In genomic region chr12:93727195-93727811, GRCh38 we compare ENCODE assay signal across 13 cellular contexts. TPM values are rescaled to one million over a fixed set of nuclear protein-coding genes. Genes with fewer than 3 reads are reported as not detected.
DNase-seq lines count a peak whose midpoint lies in the region; ATAC-seq, FAIRE-seq and TF ChIP-seq lines count a peak whose summit lies in the region.
"Had no signal": no experiment of that assay in that cellular context is flagged by ENCODE, and none has a peak within 500 bp of the region (broad histone marks: within the 10 kb centered on the region; RNA-seq: fewer than 3 reads in every experiment).

No MANE protein-coding gene starts in this region.

- no peaks in the 10 kb centered on the region for H3K36me3 ChIP-seq in heart left ventricle
- no peaks in the 10 kb centered on the region for H3K36me3 ChIP-seq in K562 (ENCODE audit: control insufficient read depth, insufficient read depth, low read length)

- H3K27ac Mint-ChIP-seq in Calu3 (ENCODE audit: unreplicated experiment): no peak overlapping the region
- H3K27ac Mint-ChIP-seq: T-helper 2 cell treated with Interferon-gamma antibody and Interleukin-4, amounts not matched to agents 5 μg/mL and 100 μg/mL, for 36 hours had no signal

- TF ChIP-seq EP300 in K562 (IDR thresholded peaks at IDR 0.05; ENCODE audit: low read length): no peak

- H3K9ac ChIP-seq in K562 (ENCODE audit: insufficient read depth in 1 of 2, low read depth in 2 of 2, low read length in 2 of 2): 0 out of 4 replicates have a peak overlapping the region, but pooled peaks of 1 of the 2 experiments have one; percentile 49

- H3K27me3 Mint-ChIP-seq in Calu3 (ENCODE audit: unreplicated experiment): no peaks in the 10 kb centered on the region

- in situ Hi-C loops in K562 (cut with MboI): no loop called here

- peaks cover 8% of the 10 kb centered on the region for H3K4me1 Mint-ChIP-seq in Calu3 (ENCODE audit: low read depth, unreplicated experiment)

- peak; percentile 72 to 78 (median 75) for ATAC-seq in heart left ventricle
- peak; percentile 70 for ATAC-seq in K562
- ATAC-seq in GM21423 (IDR thresholded peaks at IDR 0.05; ENCODE audit: unreplicated experiment): no peak
- no peak for ATAC-seq in GM19023 (IDR thresholded peaks at IDR 0.05; ENCODE audit: unreplicated experiment)

- WGBS in heart left ventricle, 4 donors: 42 to 60% (median 52%) methylated on average over 3 of the region's 3 CpGs
- WGBS in K562 (ENCODE audit: insufficient coverage, low coverage, missing lambda C conversion rate): 33% methylated on average over 3 of the region's 3 CpGs

- peaks cover 0 to 24% (median 7%) of the 10 kb centered on the region in 12 donors for H3K4me1 ChIP-seq in heart left ventricle
- no peaks in the 10 kb centered on the region; a peak in 3 of 5 replicates for H3K4me1 ChIP-seq in K562 (replicated peaks in 1 of 2; ENCODE audit: control insufficient read depth in 2 of 2, insufficient read depth in 2 of 2, low read length in 2 of 2)

- H3K79me2 ChIP-seq in K562 (ENCODE audit: control insufficient read depth, insufficient read depth, low read length): no peaks in the 10 kb centered on the region

- DNase-seq in heart left ventricle: no peak
- DNase-seq in cardiac septum (ENCODE audit: low spot score): no peak
- DNase-seq in K562 (ENCODE audit: extremely low read depth in 1 of 4, low spot score in 3 of 4): no peak
- DNase-seq in myocyte (ENCODE audit: low read depth): peak; percentile 73
- DNase-seq in EL: no peak
- no peak for DNase-seq in Calu3
- DNase-seq: DND-41; effector CD8-positive, alpha-beta T cell had no signal

- no peaks in the 10 kb centered on the region for H4K20me1 ChIP-seq in K562 (replicated peaks; ENCODE audit: control insufficient read depth, insufficient read depth, low read length)

- H3K9me1 ChIP-seq in K562 (ENCODE audit: control insufficient read depth, insufficient read depth, low read length): no peaks in the 10 kb centered on the region

- no peak for FAIRE-seq in K562 (lab: Jason Lieb, UNC)
- FAIRE-seq: RCC 7860 had no signal

- no peak for TF ChIP-seq RAD21 in K562 (CRISPR knock-in tag; conservative IDR thresholded peaks at IDR 0.05 in 1 of 2, IDR thresholded peaks at IDR 0.05 in 1 of 2)

- H3K4me3 ChIP-seq in heart left ventricle (no peak overlapping the region), K562 (no peak overlapping the region)

- intact Hi-C loops in heart left ventricle (cut with DNase I) (no loop called here), cardiac septum (cut with DNase I) (no loop called here), K562 (cut with micrococcal nuclease) (no loop called here), Calu3 (cut with micrococcal nuclease; ENCODE audit: unreplicated experiment) (no loop called here)

- H3K9me3 ChIP-seq in heart left ventricle (peaks cover 0 to 8% (median 0%) of the 10 kb centered on the region in 12 donors), K562 (replicated peaks; ENCODE audit: control insufficient read depth, insufficient read depth, low read depth, low read length) (no peaks in the 10 kb centered on the region; the same call in 1 of the 2 replicates)

- POLR2A ChIA-PET in K562 (lab: Yijun Ruan, JAX): interaction anchor here (0.7 to 1.9 kb wide), 6 partner anchors 8 to 22 kb away, joined by 3 to 7 read pairs (median 4); no protein-coding TSS in a partner anchor

- H3K4me2 ChIP-seq in K562 (ENCODE audit: insufficient read depth, low read length): no peak overlapping the region

- H3K27ac ChIP-seq in heart left ventricle (peak overlapping the region in 9 of 12 donors; percentile 2 to 77 (median 42)), K562 (ENCODE audit: extremely low read depth, low read depth, low read length) (no peak overlapping the region)
- H3K27ac ChIP-seq: HL-60 had no signal

- TF ChIP-seq CTCF in heart left ventricle (IDR thresholded peaks at IDR 0.05) (peak in 1 of 12 donors; percentile 14), K562 (IDR thresholded peaks at IDR 0.05 in 2 of 3, conservative IDR thresholded peaks at IDR 0.05 in 1 of 3; ENCODE audit: insufficient read depth in 2 of 3, low read depth in 1 of 3, low read length in 3 of 3) (no peak), Calu3 (IDR thresholded peaks at IDR 0.05; ENCODE audit: unreplicated experiment) (no peak)

- CTCF ChIA-PET in K562 (lab: Yijun Ruan, JAX; ENCODE audit: low intra/inter-chr PET ratio) (no interaction called here), Calu3 (lab: Charles Lee) (interaction anchor here (0.5 to 0.9 kb wide), 2 partner anchors 15 to 275 kb away, joined by 3 read pairs; no protein-coding TSS in a partner anchor)

- H3K27me3 ChIP-seq in heart left ventricle (no peaks in the 10 kb centered on the region), K562 (ENCODE audit: control insufficient read depth in 2 of 2, insufficient read depth in 2 of 2, low read length in 2 of 2) (no peaks in the 10 kb centered on the region)

- H2AFZ ChIP-seq in K562 (ENCODE audit: low read depth, low read length): 0 out of 2 replicates have a peak overlapping the region, but pooled peaks have one; percentile 14

- BruUV-seq in K562 (replicated peaks; lab: Mats Ljungman, UMichigan): no TSS peak
- BruUV-seq in Calu3 (replicated peaks; lab: Mats Ljungman, UMichigan): no TSS peak

- peaks cover 4% of the 10 kb centered on the region for H3K9me3 Mint-ChIP-seq in Calu3 (ENCODE audit: low read depth, unreplicated experiment)

- H3K4me3 Mint-ChIP-seq in Calu3 (ENCODE audit: low read depth, unreplicated experiment): no peak overlapping the region
- H3K4me3 Mint-ChIP-seq: T-helper 2 cell treated with Interferon-gamma antibody and Interleukin-4, amounts not matched to agents 5 μg/mL and 100 μg/mL, for 36 hours had no signal

- TF ChIP-seq POLR2A in heart left ventricle (IDR thresholded peaks at IDR 0.05) (no peak), K562 (conservative IDR thresholded peaks at IDR 0.05) (no peak)

- no peaks in the 10 kb centered on the region for H3K36me3 Mint-ChIP-seq in Calu3 (ENCODE audit: insufficient read depth, unreplicated experiment)

TF ChIP-seq in K562, 482 proteins besides CTCF, POLR2A, EP300 and RAD21:
- TF ChIP-seq COPS2 (conservative IDR thresholded peaks at IDR 0.05): no peak
- TF ChIP-seq SRF (CRISPR knock-in tag; IDR thresholded peaks at IDR 0.05): peak in 1 of 2 experiments; percentile 51; a peak in 1 of 4 replicates
TF ChIP-seq in K562: peak in this region for 1.

RNA-seq across cellular contexts. Expression of gene CRADD, which starts 50.1 kb away (rescaled TPM):
- total RNA-seq in heart left ventricle: 100 to 1,000 TPM in 1 of 9 donors, 10 to 100 TPM in 8; 40.1 to 100 (median 56.1) TPM
- polyA plus RNA-seq in heart left ventricle: 10 to 100 TPM; 11.0 to 40.4 TPM
- total RNA-seq in cardiac septum: 50.8 TPM
- total RNA-seq in K562 (2011; cell fraction: chromatin; rRNA removed; ENCODE audit: low replicate concordance): 40.5 and 42.6 TPM in 2 replicates
- 19.3 and 19.5 TPM in 2 replicates for total RNA-seq in K562 (2011; cell fraction: nucleolus; rRNA removed)
- total RNA-seq in K562 (2011; cell fraction: nucleoplasm; rRNA removed): 30.1 and 58.6 TPM in 2 replicates
- total RNA-seq in K562 (2014; rRNA removed): 34.0 and 41.1 TPM in 2 replicates
- total RNA-seq in K562 (2014; rRNA removed; fragmentation: Illumina TruSeq; extraction: Trizol): 25.9 and 36.2 TPM in 2 replicates
- total RNA-seq in K562 (2015; rRNA removed; fragmentation: Illumina TruSeq; extraction: Trizol): 25.2 and 26.4 TPM in 2 replicates
- 29.5 and 31.4 TPM in 2 replicates for total RNA-seq in K562 (2021)
- 25.9 and 26.6 TPM in 2 replicates for polyA plus RNA-seq in K562 (2011; rRNA removed)
- 34.4 and 35.1 TPM in 2 replicates for polyA plus RNA-seq in K562 (2011; cell fraction: cytosol; rRNA removed)
- 9.0 and 12.8 TPM in 2 replicates for polyA plus RNA-seq in K562 (2011; cell fraction: nucleus; rRNA removed)
- polyA plus RNA-seq in K562 (2012): 29.0 and 43.4 TPM in 2 replicates
- 24.1 and 32.1 TPM in 2 replicates for polyA plus RNA-seq in K562 (2014; fragmentation: Illumina TruSeq; extraction: Trizol)
- 10 to 100 TPM; 20.5 to 24.9 TPM for polyA plus RNA-seq in K562 (2014; fragmentation: Nextera tagmentation; extraction: Ambion mirVana)
- polyA plus RNA-seq in K562 (2014; rRNA removed): 38.2 and 38.6 TPM in 2 replicates
- 15.8 and 23.3 TPM in 2 replicates for polyA minus RNA-seq in K562 (2011; rRNA and poly(A)+ RNA removed)
- polyA minus RNA-seq in K562 (2011; cell fraction: cytosol; rRNA and poly(A)+ RNA removed): 5.2 and 10.3 TPM in 2 replicates
- 12.8 and 14.1 TPM in 2 replicates for polyA minus RNA-seq in K562 (2011; cell fraction: nucleus; rRNA and poly(A)+ RNA removed)
- total RNA-seq in myocyte: 30.1 and 37.1 TPM in 2 replicates
- 22.5 TPM for polyA plus RNA-seq in myocyte (2012)
- total RNA-seq in Calu3 (2022): 9.3 and 10.1 TPM in 2 replicates

Comparison
In these comparisons a context has a peak if more than half of its experiments do, and no peak if none do; other contexts are left out.
1. ATAC-seq: peak in heart left ventricle (4 of 4) and K562 (single experiment); none in GM21423 (single experiment) and GM19023 (single experiment).